Comparison of ENCODE assay signal across 1 cellular context in the genomic region with DNA sequence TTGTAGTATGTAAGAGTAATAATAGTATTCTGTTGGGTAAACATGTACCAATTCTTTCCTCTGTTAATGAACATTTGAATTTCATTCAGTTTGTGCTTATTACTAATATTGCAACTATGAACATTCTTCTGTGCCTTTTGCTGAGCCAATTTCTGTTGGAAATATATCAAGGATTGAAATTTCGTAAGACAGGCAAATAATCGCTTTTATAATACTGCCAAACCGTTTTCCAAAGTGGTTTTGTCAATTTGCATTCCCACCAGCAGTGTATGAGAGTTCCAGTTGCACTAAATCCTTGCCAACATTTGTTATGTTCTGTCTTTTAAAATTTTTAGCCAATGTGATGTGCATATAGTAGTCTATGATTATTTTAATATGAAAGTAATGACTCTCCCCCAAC.
TF ChIP-seq lines count a peak whose summit lies in the region.

No MANE protein-coding gene starts in this region.

TF ChIP-seq in HepG2, 621 proteins besides CTCF, POLR2A, EP300 and RAD21:
- TF ChIP-seq ZNF354B (CRISPR knock-in tag; IDR thresholded peaks at IDR 0.05) (no peak), KDM2A (CRISPR knock-in tag; IDR thresholded peaks at IDR 0.05; ENCODE audit: borderline replicate concordance, low read depth) (no peak), HOXA3 (CRISPR knock-in tag; IDR thresholded peaks at IDR 0.05) (no peak), ZNF207 (IDR thresholded peaks at IDR 0.05; ENCODE audit: borderline replicate concordance) (no peak), ZNF496 (CRISPR knock-in tag; IDR thresholded peaks at IDR 0.05; ENCODE audit: insufficient replicate concordance) (no peak)
- TF ChIP-seq, protein P1, sequence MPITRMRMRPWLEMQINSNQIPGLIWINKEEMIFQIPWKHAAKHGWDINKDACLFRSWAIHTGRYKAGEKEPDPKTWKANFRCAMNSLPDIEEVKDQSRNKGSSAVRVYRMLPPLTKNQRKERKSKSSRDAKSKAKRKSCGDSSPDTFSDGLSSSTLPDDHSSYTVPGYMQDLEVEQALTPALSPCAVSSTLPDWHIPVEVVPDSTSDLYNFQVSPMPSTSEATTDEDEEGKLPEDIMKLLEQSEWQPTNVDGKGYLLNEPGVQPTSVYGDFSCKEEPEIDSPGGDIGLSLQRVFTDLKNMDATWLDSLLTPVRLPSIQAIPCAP (CRISPR knock-in tag; IDR thresholded peaks at IDR 0.05; ENCODE audit: low read depth): no peak
- TF ChIP-seq, protein P2, sequence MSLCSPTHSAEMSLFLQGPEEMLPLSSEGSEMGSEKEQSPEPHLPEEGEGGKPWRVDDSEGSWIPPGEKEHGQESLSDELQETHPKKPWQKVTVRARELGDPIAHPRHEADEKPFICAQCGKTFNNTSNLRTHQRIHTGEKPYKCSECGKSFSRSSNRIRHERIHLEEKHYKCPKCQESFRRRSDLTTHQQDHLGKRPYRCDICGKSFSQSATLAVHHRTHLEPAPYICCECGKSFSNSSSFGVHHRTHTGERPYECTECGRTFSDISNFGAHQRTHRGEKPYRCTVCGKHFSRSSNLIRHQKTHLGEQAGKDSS (CRISPR knock-in tag; IDR thresholded peaks at IDR 0.05; ENCODE audit: borderline replicate concordance, low read depth): no peak
- TF ChIP-seq, protein P3, sequence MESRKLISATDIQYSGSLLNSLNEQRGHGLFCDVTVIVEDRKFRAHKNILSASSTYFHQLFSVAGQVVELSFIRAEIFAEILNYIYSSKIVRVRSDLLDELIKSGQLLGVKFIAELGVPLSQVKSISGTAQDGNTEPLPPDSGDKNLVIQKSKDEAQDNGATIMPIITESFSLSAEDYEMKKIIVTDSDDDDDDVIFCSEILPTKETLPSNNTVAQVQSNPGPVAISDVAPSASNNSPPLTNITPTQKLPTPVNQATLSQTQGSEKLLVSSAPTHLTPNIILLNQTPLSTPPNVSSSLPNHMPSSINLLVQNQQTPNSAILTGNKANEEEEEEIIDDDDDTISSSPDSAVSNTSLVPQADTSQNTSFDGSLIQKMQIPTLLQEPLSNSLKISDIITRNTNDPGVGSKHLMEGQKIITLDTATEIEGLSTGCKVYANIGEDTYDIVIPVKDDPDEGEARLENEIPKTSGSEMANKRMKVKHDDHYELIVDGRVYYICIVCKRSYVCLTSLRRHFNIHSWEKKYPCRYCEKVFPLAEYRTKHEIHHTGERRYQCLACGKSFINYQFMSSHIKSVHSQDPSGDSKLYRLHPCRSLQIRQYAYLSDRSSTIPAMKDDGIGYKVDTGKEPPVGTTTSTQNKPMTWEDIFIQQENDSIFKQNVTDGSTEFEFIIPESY (CRISPR knock-in tag; IDR thresholded peaks at IDR 0.05): no peak
